ENCODE assay signal across 20 cellular contexts in the genomic region with DNA sequence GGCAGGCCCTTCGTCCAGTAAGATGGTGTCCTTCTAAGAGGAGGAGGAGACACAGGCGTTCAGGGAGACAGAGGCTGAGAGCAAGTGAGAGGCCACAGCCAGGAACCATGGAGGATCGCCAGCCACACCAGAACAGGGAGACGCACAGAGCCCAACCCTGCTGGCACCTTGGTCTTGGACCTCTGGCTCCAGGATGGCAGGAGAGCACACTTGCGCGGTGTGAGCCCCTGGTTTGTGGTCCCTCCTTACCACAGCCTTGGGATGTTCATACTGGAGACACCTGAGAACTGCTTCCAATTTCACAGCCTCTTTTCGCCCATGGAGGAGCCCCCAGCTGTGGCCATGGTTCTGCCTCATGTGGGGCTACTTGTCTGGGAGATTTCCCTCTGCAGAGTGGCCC.
A peak's percentile ranks its signal among the peaks of the same experiment; 100 is the strongest.
DNase-seq lines count a peak whose midpoint lies in the region; ATAC-seq, FAIRE-seq and TF ChIP-seq lines count a peak whose summit lies in the region.
"Had no signal": no experiment of that assay in that cellular context is flagged by ENCODE, and none has a peak within 500 bp of the region (broad histone marks: within the 10 kb centered on the region; RNA-seq: fewer than 3 reads in every experiment).

No MANE protein-coding gene starts in this region.

- intact Hi-C loops in cardiac septum (cut with DNase I) (no loop called here), left cardiac atrium (cut with DNase I) (no loop called here), spleen (cut with DNase I; ENCODE audit: low total_unique reads) (no loop called here), aorta (cut with DNase I) (no loop called here)

- no peak overlapping the region for H3K4me3 ChIP-seq in spleen
- H3K4me3 ChIP-seq in aorta (ENCODE audit: low read length in 2 of 2) = no peak overlapping the region
- H3K4me3 ChIP-seq: A549 had no signal

- H3K9me3 ChIP-seq in spleen = peaks cover 0 to 23% (median 11%) of the 10 kb centered on the region in 8 donors
- no peaks in the 10 kb centered on the region for H3K9me3 ChIP-seq in aorta (ENCODE audit: control insufficient read depth, low read length)
- H3K9me3 ChIP-seq: A549 had no signal

- WGBS in spleen, 5 donors = 85 to 94% (median 91%) methylated on average over 7 of the region's 7 CpGs
- 89 to 94% methylated on average over 7 of the region's 7 CpGs for WGBS in aorta, 2 donors

- H3K27me3 ChIP-seq in spleen (replicated peaks in 1 of 7) (peaks cover 0 to 20% (median 0%) of the 10 kb centered on the region in 7 donors), aorta (ENCODE audit: control insufficient read depth in 1 of 2, insufficient read depth in 2 of 2, low read length in 1 of 2) (peaks cover 0 to 2% of the 10 kb centered on the region in 2 donors)

- H3K36me3 ChIP-seq in spleen = no peaks in the 10 kb centered on the region
- no peaks in the 10 kb centered on the region for H3K36me3 ChIP-seq in aorta (ENCODE audit: control insufficient read depth in 1 of 2, insufficient read depth in 2 of 2, low read length in 1 of 2)

- DNase-seq in cardiac septum (ENCODE audit: low spot score) (peak; percentile 68), left cardiac atrium (no peak), mesenteric fat pad (ENCODE audit: low spot score) (peak; percentile 53), spleen (peak; percentile 51), aorta (peak; percentile 32 to 41), D721Med (ENCODE audit: insufficient read length, low spot score) (no peak)
- DNase-seq: CD4-positive, CD25-positive, alpha-beta regulatory T cell; DMS79; GOT3; Kasumi-1; NCI-H1417; NCI-H187; NCI-H446; NCI-H526; OCI-M1; SHP77 treated with DMSO at 0.1 percent for 48 hours had no signal

- no peak for FAIRE-seq in D721Med (lab: Jason Lieb, UNC)
- FAIRE-seq: A549, GM19239 had no signal

- ATAC-seq in left cardiac atrium = no peak
- no peak for ATAC-seq in aorta (ENCODE audit: low FRiP score)
- no peak for ATAC-seq in HG03521 (IDR thresholded peaks at IDR 0.05; ENCODE audit: unreplicated experiment)
- no peak for ATAC-seq in HG03565 (IDR thresholded peaks at IDR 0.05; ENCODE audit: unreplicated experiment)
- ATAC-seq: A549 had no signal

- TF ChIP-seq CTCF in spleen (IDR thresholded peaks at IDR 0.05 in 8 of 11, conservative IDR thresholded peaks at IDR 0.05 in 3 of 11) = no peak
- no peak for TF ChIP-seq CTCF in D721Med (IDR thresholded peaks at IDR 0.05; ENCODE audit: insufficient read depth, missing control alignments)

- H3K4me1 ChIP-seq in spleen (no peaks in the 10 kb centered on the region), aorta (ENCODE audit: control insufficient read depth in 1 of 2, insufficient read depth in 2 of 2, low read length in 2 of 2) (no peaks in the 10 kb centered on the region)
- H3K4me1 ChIP-seq: A549 had no signal

- no peak for TF ChIP-seq POLR2A in spleen (IDR thresholded peaks at IDR 0.05)

- H3K27ac ChIP-seq in spleen (no peak overlapping the region), aorta (ENCODE audit: low read depth in 1 of 2, low read length in 2 of 2) (no peak overlapping the region)
- H3K27ac ChIP-seq: A549 had no signal

Comparison
In these comparisons a context has a peak if more than half of its experiments do, and no peak if none do; other contexts are left out.
1. DNase-seq: peak in cardiac septum (single experiment), mesenteric fat pad (single experiment), spleen (single experiment) and aorta (2 of 2); none in left cardiac atrium (single experiment) and D721Med (single experiment).